2 cellular contexts compared by ENCODE assay signal in genomic region chr2:240932001-240932723, GRCh38.
TF ChIP-seq lines count a peak whose summit lies in the region.

No MANE protein-coding gene starts in this region.

TF ChIP-seq in SK-N-SH, 30 proteins besides CTCF, POLR2A, EP300 and RAD21:
- TF ChIP-seq IRF3 (IDR thresholded peaks at IDR 0.05; ENCODE audit: low read depth, low read length) (no peak), POLR2AphosphoS5 (IDR thresholded peaks at IDR 0.05; ENCODE audit: low read depth, low read length) (no peak), TEAD4 (IDR thresholded peaks at IDR 0.05; ENCODE audit: borderline replicate concordance, insufficient read depth) (no peak), USF1 (IDR thresholded peaks at IDR 0.05; ENCODE audit: borderline replicate concordance, low read depth) (no peak), FOSL2 (IDR thresholded peaks at IDR 0.05; ENCODE audit: borderline replicate concordance, low read depth) (no peak)

TF ChIP-seq in SK-N-SH treated with all-trans-retinoic acid at 6 μM for 48 hours, 23 proteins besides CTCF, POLR2A, EP300 and RAD21 (continued from another document):
- TF ChIP-seq BACH2 (CRISPR knock-in tag; IDR thresholded peaks at IDR 0.05; ENCODE audit: borderline replicate concordance) = no peak
